Comparison of ENCODE assay signal across 12 cellular contexts in genomic region chr17:35890774-35891155, GRCh38. TPM values are rescaled to one million over a fixed set of nuclear protein-coding genes. Genes with fewer than 3 reads are reported as not detected.
A peak's percentile ranks its signal among the peaks of the same experiment; 100 is the strongest.
DNase-seq lines count a peak whose midpoint lies in the region; ATAC-seq and TF ChIP-seq lines count a peak whose summit lies in the region.
"Had no signal": no experiment of that assay in that cellular context is flagged by ENCODE, and none has a peak within 500 bp of the region (broad histone marks: within the 10 kb centered on the region; RNA-seq: fewer than 3 reads in every experiment).

No MANE protein-coding gene starts in this region.

- no peaks in the 10 kb centered on the region for H3K79me2 ChIP-seq in smooth muscle cell (ENCODE audit: low read depth)

- H3K36me3 Mint-ChIP-seq in CD8-positive, alpha-beta T cell = no peaks in the 10 kb centered on the region
- H3K36me3 Mint-ChIP-seq: activated naive CD8-positive, alpha-beta T cell had no signal

- no peak for TF ChIP-seq CTCF in CD8-positive, alpha-beta T cell (IDR thresholded peaks at IDR 0.05)
- TF ChIP-seq CTCF in Panc1 (IDR thresholded peaks at IDR 0.05) (no peak), smooth muscle cell (IDR thresholded peaks at IDR 0.05; ENCODE audit: borderline replicate concordance, insufficient read depth, poor library complexity, severe bottlenecking) (no peak)

- H3K27me3 ChIP-seq in CD8-positive, alpha-beta T cell (ENCODE audit: insufficient read depth, low read length) = no peaks in the 10 kb centered on the region
- H3K27me3 ChIP-seq in Panc1 (ENCODE audit: control insufficient read depth, insufficient read depth, low read length) (no peaks in the 10 kb centered on the region), smooth muscle cell (ENCODE audit: low read depth) (no peaks in the 10 kb centered on the region)
- no peaks in the 10 kb centered on the region for H3K27me3 ChIP-seq in effector memory CD4-positive, alpha-beta T cell (replicated peaks; ENCODE audit: control insufficient read depth, insufficient read depth, low read length, poor library complexity, severe bottlenecking)

- H3K9me3 ChIP-seq in CD8-positive, alpha-beta T cell (ENCODE audit: low read length) = no peaks in the 10 kb centered on the region
- H3K9me3 ChIP-seq in Panc1 (ENCODE audit: control insufficient read depth, insufficient read depth, low read depth, low read length) = no peaks in the 10 kb centered on the region
- H3K9me3 ChIP-seq in effector memory CD4-positive, alpha-beta T cell (ENCODE audit: control insufficient read depth, low read length) = no peaks in the 10 kb centered on the region
- H3K9me3 ChIP-seq in smooth muscle cell (replicated peaks; ENCODE audit: low read depth) = no peaks in the 10 kb centered on the region

- H3K4me3 ChIP-seq in CD8-positive, alpha-beta T cell (ENCODE audit: low read depth, low read length) = no peak overlapping the region
- H3K4me3 ChIP-seq in Panc1 (ENCODE audit: low read depth in 2 of 2, low read length in 2 of 2) = no peak overlapping the region
- no peak overlapping the region for H3K4me3 ChIP-seq in effector memory CD4-positive, alpha-beta T cell (ENCODE audit: insufficient read depth, low read depth, low read length, poor library complexity, severe bottlenecking)
- H3K4me3 ChIP-seq in smooth muscle cell = no peak overlapping the region

- no peaks in the 10 kb centered on the region for H3K27me3 Mint-ChIP-seq in CD8-positive, alpha-beta T cell (ENCODE audit: low read depth)
- H3K27me3 Mint-ChIP-seq: activated naive CD8-positive, alpha-beta T cell had no signal

- peaks cover 49% of the 10 kb centered on the region for H3K4me1 ChIP-seq in CD8-positive, alpha-beta T cell (ENCODE audit: insufficient read depth, low read length)
- H3K4me1 ChIP-seq in Panc1 (ENCODE audit: control insufficient read depth, insufficient read depth, low read length) = peaks cover 7% of the 10 kb centered on the region; the same call in 1 of the 2 replicates
- H3K4me1 ChIP-seq in effector memory CD4-positive, alpha-beta T cell (ENCODE audit: control insufficient read depth, insufficient read depth, low read length, poor library complexity, severe bottlenecking) = no peaks in the 10 kb centered on the region
- H3K4me1 ChIP-seq in smooth muscle cell (ENCODE audit: low read depth) = peaks cover 15% of the 10 kb centered on the region

- intact Hi-C loops in CD8-positive, alpha-beta T cell (cut with DNase I, micrococcal nuclease) = loop anchor here (1.0 to 10.0 kb wide), 3 partner anchors 10 to 294 kb away; partner anchors contain the start of gene CCL5 (in 1 of the 2)
- intact Hi-C loops in Panc1 (cut with micrococcal nuclease; ENCODE audit: unreplicated experiment) = no loop called here

- H3K27ac ChIP-seq in CD8-positive, alpha-beta T cell (ENCODE audit: low read depth, low read length) = no peak overlapping the region
- H3K27ac ChIP-seq in Panc1 (ENCODE audit: low read length) (no peak overlapping the region), smooth muscle cell (ENCODE audit: low read depth) (no peak overlapping the region)
- no peak overlapping the region for H3K27ac ChIP-seq in effector memory CD4-positive, alpha-beta T cell (ENCODE audit: insufficient read depth, low read length, poor library complexity, severe bottlenecking)

- H2AFZ ChIP-seq in smooth muscle cell (ENCODE audit: low read depth) = no peak overlapping the region

- ATAC-seq in CD8-positive, alpha-beta T cell = peak; percentile 67
- peak; percentile 53 for ATAC-seq in GM19324 (IDR thresholded peaks at IDR 0.05; ENCODE audit: low FRiP score, unreplicated experiment)
- ATAC-seq in Panc1 = 0 out of 2 replicates have a peak, but pooled peaks have one; percentile 40
- ATAC-seq in GM21576 (IDR thresholded peaks at IDR 0.05; ENCODE audit: unreplicated experiment) = no peak

- peak overlapping the region; percentile 78 for H3K27ac Mint-ChIP-seq in CD8-positive, alpha-beta T cell
- H3K27ac Mint-ChIP-seq: activated naive CD8-positive, alpha-beta T cell had no signal

- H4K20me1 ChIP-seq in smooth muscle cell (ENCODE audit: low read depth) = no peaks in the 10 kb centered on the region

- H3K4me1 Mint-ChIP-seq in CD8-positive, alpha-beta T cell (ENCODE audit: low read depth) = peaks cover 62% of the 10 kb centered on the region

- peak in 6 of 7 experiments; percentile 32 to 82 (median 56) for DNase-seq in CD8-positive, alpha-beta T cell
- no peak for DNase-seq in Panc1 (ENCODE audit: low read depth, low spot score)
- DNase-seq in effector memory CD4-positive, alpha-beta T cell = peak; percentile 37 to 54 (median 53)
- no peak for DNase-seq in GM19238 (ENCODE audit: insufficient read length, low spot score)
- DNase-seq in smooth muscle cell (lab: John Stamatoyannopoulos, UW; ENCODE audit: unreplicated experiment) = no peak
- no peak for DNase-seq in NCI-H1436 treated with DMSO at 0.1 percent for 48 hours (lab: John Stamatoyannopoulos, UW)
- DNase-seq: RPMI8226; stimulated activated CD4-positive, alpha-beta T cell treated with anti-CD3 and anti-CD28 coated beads, Interleukin-4, amount 100 ng/mL, for 4 hours had no signal

- H3K36me3 ChIP-seq in CD8-positive, alpha-beta T cell (ENCODE audit: insufficient read depth, low read length) = no peaks in the 10 kb centered on the region
- H3K36me3 ChIP-seq in Panc1 (ENCODE audit: control insufficient read depth, insufficient read depth, low read length) = no peaks in the 10 kb centered on the region
- no peaks in the 10 kb centered on the region for H3K36me3 ChIP-seq in effector memory CD4-positive, alpha-beta T cell (ENCODE audit: control insufficient read depth, insufficient read depth, low read length)
- H3K36me3 ChIP-seq in smooth muscle cell (ENCODE audit: low read depth) = no peaks in the 10 kb centered on the region

- CTCF ChIA-PET in CD8-positive, alpha-beta T cell (lab: Charles Lee) = interaction anchor here (0.7 to 2.4 kb wide), 4 partner anchors 9 to 20 kb away, joined by 3 to 12 read pairs (median 4); no protein-coding TSS in a partner anchor
- CTCF ChIA-PET in Panc1 (lab: Charles Lee) = no interaction called here

- H3F3A ChIP-seq in smooth muscle cell (ENCODE audit: low read depth) = peaks cover 10% of the 10 kb centered on the region

- POLR2A ChIA-PET in CD8-positive, alpha-beta T cell (lab: Charles Lee) = interaction anchor here (0.6 to 6.5 kb wide), 9 partner anchors 10 to 821 kb away, joined by 3 to 98 read pairs (median 8); partner anchors contain the start of genes CCL5, HEATR9 and RDM1
- POLR2A ChIA-PET in Panc1 (lab: Charles Lee) = no interaction called here

- H3K9ac ChIP-seq in smooth muscle cell (ENCODE audit: low read depth) = no peak overlapping the region

- WGBS in smooth muscle cell (ENCODE audit: low lambda C conversion rate) = 76% methylated on average over 4 of the region's 4 CpGs

- in situ Hi-C loops in Panc1 (cut with HindIII; ENCODE audit: low pct_unique_long_range_greater_than_20kb, low sequenced_read_pairs) = no loop called here

- no peaks in the 10 kb centered on the region for H3K9me3 Mint-ChIP-seq in CD8-positive, alpha-beta T cell

- H3K4me2 ChIP-seq in smooth muscle cell = no peak overlapping the region

- BruUV-seq in Panc1 (replicated peaks; lab: Mats Ljungman, UMichigan) = no TSS peak

- H3K4me3 Mint-ChIP-seq in CD8-positive, alpha-beta T cell = no peak overlapping the region
- H3K4me3 Mint-ChIP-seq: activated naive CD8-positive, alpha-beta T cell had no signal

RNA-seq across cellular contexts. Expression of gene CCL5, which starts 10.6 kb away (rescaled TPM):
- total RNA-seq in CD8-positive, alpha-beta T cell = 100 to 1,000 TPM; 398 to 442 TPM
- total RNA-seq in Panc1 (2021; ENCODE audit: unreplicated experiment) = 15.9 TPM
- 4.6 TPM for polyA plus RNA-seq in Panc1 (2012; ENCODE audit: insufficient read length)
- total RNA-seq in smooth muscle cell = 0.09 TPM in 1 of 2 replicates, not detected in the other
- polyA plus RNA-seq in smooth muscle cell = 1.0 TPM in 1 of 2 replicates, not detected in the other

RNA-seq across cellular contexts. Expression of gene HEATR9, which starts 22.1 kb away (rescaled TPM):
- total RNA-seq in CD8-positive, alpha-beta T cell = 1 to 10 TPM; 2.1 to 2.5 TPM
- total RNA-seq in Panc1 (2021; ENCODE audit: unreplicated experiment) (not detected), smooth muscle cell (not detected in 2 replicates)
- polyA plus RNA-seq in Panc1 (2012; ENCODE audit: insufficient read length) = not detected
- not detected in 2 replicates for polyA plus RNA-seq in smooth muscle cell

RNA-seq across cellular contexts. Expression of gene RDM1, which starts 39.8 kb away (rescaled TPM):
- total RNA-seq in CD8-positive, alpha-beta T cell = under 1 TPM in 1 of 2 experiments, not detected in 1; 0.27 TPM
- total RNA-seq in Panc1 (2021; ENCODE audit: unreplicated experiment) (5.5 TPM), smooth muscle cell (1.5 TPM in 1 of 2 replicates, not detected in the other)
- polyA plus RNA-seq in Panc1 (2012; ENCODE audit: insufficient read length) = 1.7 TPM
- 0.43 TPM in 1 of 2 replicates, not detected in the other for polyA plus RNA-seq in smooth muscle cell
- total RNA-seq: mononuclear cell had no signal

RNA-seq across cellular contexts. Expression of gene LYZL6, which starts 52.7 kb away (rescaled TPM):
- total RNA-seq in CD8-positive, alpha-beta T cell = not detected
- total RNA-seq in Panc1 (2021; ENCODE audit: unreplicated experiment) (not detected), smooth muscle cell (not detected in 2 replicates)
- polyA plus RNA-seq in Panc1 (2012; ENCODE audit: insufficient read length) = not detected
- polyA plus RNA-seq in smooth muscle cell = not detected in 2 replicates
- total RNA-seq: mononuclear cell had no signal

Comparison
In these comparisons a context has a peak if more than half of its experiments do, and no peak if none do; other contexts are left out.
1. DNase-seq: peak in CD8-positive, alpha-beta T cell (6 of 7) and effector memory CD4-positive, alpha-beta T cell (3 of 3); none in Panc1 (single experiment), GM19238 (single experiment), smooth muscle cell (single experiment) and NCI-H1436 treated with DMSO at 0.1 percent for 48 hours (single experiment).
2. RNA of gene CCL5, which starts 10.6 kb away (total RNA-seq): 398 to 442 TPM in CD8-positive, alpha-beta T cell; 15.9 TPM in Panc1 (single experiment) and 0.09 TPM in smooth muscle cell; every median in the first group is over 10 times any median in the second.